Comparison of ENCODE assay signal across 1 cellular context in the genomic region with DNA sequence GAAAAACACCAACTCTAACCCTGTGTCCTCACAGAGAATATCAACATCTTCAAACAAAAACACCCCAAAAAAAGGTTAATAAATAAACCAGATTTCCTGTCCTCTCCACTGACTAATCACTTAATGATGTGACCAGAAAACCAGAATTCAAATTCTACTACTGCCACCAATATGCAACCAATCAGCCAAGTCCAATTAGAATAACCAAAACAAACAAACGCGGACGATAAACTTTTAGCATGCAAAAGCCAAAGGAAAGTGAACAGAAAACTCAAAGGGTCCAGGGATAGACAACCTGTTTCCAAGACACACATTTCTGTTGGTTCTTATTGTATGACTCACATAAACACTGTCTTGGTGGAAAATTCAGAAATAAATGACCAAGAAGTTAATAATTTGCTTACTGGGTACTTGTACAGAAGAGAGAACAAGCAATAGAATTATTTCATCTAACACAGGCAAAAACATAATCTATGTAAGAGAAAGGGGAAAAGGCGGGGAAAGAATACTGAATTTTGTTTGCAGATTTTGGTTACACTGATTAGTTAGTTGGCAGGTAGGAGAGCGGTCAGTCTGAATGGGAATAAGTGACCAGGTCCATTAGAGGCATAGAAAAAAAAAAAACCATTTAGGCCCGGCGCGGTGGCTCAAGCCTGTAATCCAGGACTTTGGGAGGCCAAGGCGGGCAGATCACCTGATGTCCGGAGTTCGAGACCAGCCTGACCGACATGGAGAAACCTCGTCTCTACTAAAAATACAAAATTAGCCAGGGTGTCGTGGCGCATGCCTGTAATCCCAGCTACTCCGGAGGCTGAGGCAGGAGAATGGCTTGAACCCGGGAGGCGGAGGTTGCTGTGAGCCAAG.
TF ChIP-seq lines count a peak whose summit lies in the region.

No MANE protein-coding gene starts in this region.

TF ChIP-seq in IMR-90, 13 proteins besides CTCF, POLR2A, EP300 and RAD21 (continued from another document):
- TF ChIP-seq MAFK (IDR thresholded peaks at IDR 0.05; ENCODE audit: low read depth, low read length) (peak; percentile 58), FOS (IDR thresholded peaks at IDR 0.05; ENCODE audit: low read depth, low read length) (0 out of 2 replicates have a peak, but pooled peaks have one; percentile 18)
